ENCODE assay signal across 18 cellular contexts in genomic region chr19:657611-658010, GRCh38. TPM values are rescaled to one million over a fixed set of nuclear protein-coding genes. Genes with fewer than 3 reads are reported as not detected.
"Had no signal": no experiment of that assay in that cellular context is flagged by ENCODE, and none has a peak within 500 bp of the region (broad histone marks: within the 10 kb centered on the region; RNA-seq: fewer than 3 reads in every experiment).

No MANE protein-coding gene starts in this region.

- H3K4me3 ChIP-seq: ascending aorta, gastrocnemius medialis, right atrium auricular region had no signal

- H3K27me3 ChIP-seq: ascending aorta, gastrocnemius medialis, right atrium auricular region had no signal

- H3K27me3 Mint-ChIP-seq: activated B cell treated with CpG ODN at 0.5 μM for 24 hours; activated CD4-positive, alpha-beta T cell treated with anti-CD3 and anti-CD28 coated beads, Interleukin-2, amount 10 ng/mL, durations not matched to agents 24 days and 14 days had no signal

- DNase-seq: activated B cell treated with CpG ODN at 0.5 μM for 24 hours; activated CD4-positive, alpha-beta T cell treated with anti-CD3 and anti-CD28 coated beads, Interleukin-2, amount 10 ng/mL, durations not matched to agents 24 days and 14 days; activated effector memory CD4-positive, alpha-beta T cell treated with anti-CD3 and anti-CD28 coated beads, Interleukin-2, amount 50 U/mL, for 16 hours; activated T-cell treated with anti-CD3 and anti-CD28 coated beads for 4 hours; gastrocnemius medialis; left ventricle myocardium superior; posterior cingulate gyrus; stimulated activated CD4-positive, alpha-beta T cell treated with anti-CD3 and anti-CD28 coated beads, Interleukin-1b, Interleukin-23, amount 100 ng/mL, for 48 hours; stimulated activated naive CD8-positive, alpha-beta T cell treated with anti-CD3 and anti-CD28 coated beads, Interleukin-15, Interleukin-2, amounts not matched to agents 100 U/mL and 50 U/mL, for 24 hours; T-helper 2 cell had no signal

- H3K4me3 Mint-ChIP-seq: activated B cell treated with CpG ODN at 0.5 μM for 24 hours; activated CD4-positive, alpha-beta T cell treated with anti-CD3 and anti-CD28 coated beads, Interleukin-2, amount 10 ng/mL, durations not matched to agents 24 days and 14 days had no signal

- H3K9me3 Mint-ChIP-seq: activated B cell treated with CpG ODN at 0.5 μM for 24 hours; activated CD4-positive, alpha-beta T cell treated with anti-CD3 and anti-CD28 coated beads, Interleukin-2, amount 10 ng/mL, durations not matched to agents 24 days and 14 days had no signal

- H3K36me3 ChIP-seq: gastrocnemius medialis had no signal

- H3K9me3 ChIP-seq: ascending aorta, gastrocnemius medialis, right atrium auricular region had no signal

- H3K27ac ChIP-seq: ascending aorta, gastrocnemius medialis had no signal

- ATAC-seq: gastrocnemius medialis; left ventricle myocardium superior; stimulated activated naive CD8-positive, alpha-beta T cell treated with anti-CD3 and anti-CD28 coated beads, Interleukin-15, Interleukin-2, amounts not matched to agents 100 U/mL and 50 U/mL, for 24 hours had no signal

- H3K27ac Mint-ChIP-seq: activated B cell treated with CpG ODN at 0.5 μM for 24 hours; activated CD4-positive, alpha-beta T cell treated with anti-CD3 and anti-CD28 coated beads, Interleukin-2, amount 10 ng/mL, durations not matched to agents 24 days and 14 days had no signal

RNA-seq across cellular contexts. Expression of gene FGF22, which starts 17.9 kb away (rescaled TPM):
- total RNA-seq: activated CD4-positive, alpha-beta T cell treated with anti-CD3 and anti-CD28 coated beads, Interleukin-2, amount 10 ng/mL, durations not matched to agents 24 days and 14 days; activated CD8-positive, alpha-beta memory T cell treated with anti-CD3 and anti-CD28 coated beads for 36 hours; ascending aorta; bronchial epithelial cell; gastrocnemius medialis; kidney epithelial cell; left ventricle myocardium superior had no signal
- polyA plus RNA-seq: fibroblast of lung had no signal

RNA-seq across cellular contexts. Expression of gene PRSS57, which starts 37.6 kb away (rescaled TPM):
- total RNA-seq: activated B cell treated with CpG ODN at 0.5 μM for 24 hours; activated CD4-positive, alpha-beta T cell treated with anti-CD3 and anti-CD28 coated beads, Interleukin-2, amount 10 ng/mL, durations not matched to agents 24 days and 14 days; activated CD8-positive, alpha-beta memory T cell treated with anti-CD3 and anti-CD28 coated beads for 36 hours; ascending aorta; bronchial epithelial cell; fibroblast of lung; gastrocnemius medialis; kidney epithelial cell; left ventricle myocardium superior; right atrium auricular region; temporal lobe; ureter had no signal
- polyA plus RNA-seq: fibroblast of lung had no signal
